Comparison of ENCODE assay signal across 25 cellular contexts in the genomic region with DNA sequence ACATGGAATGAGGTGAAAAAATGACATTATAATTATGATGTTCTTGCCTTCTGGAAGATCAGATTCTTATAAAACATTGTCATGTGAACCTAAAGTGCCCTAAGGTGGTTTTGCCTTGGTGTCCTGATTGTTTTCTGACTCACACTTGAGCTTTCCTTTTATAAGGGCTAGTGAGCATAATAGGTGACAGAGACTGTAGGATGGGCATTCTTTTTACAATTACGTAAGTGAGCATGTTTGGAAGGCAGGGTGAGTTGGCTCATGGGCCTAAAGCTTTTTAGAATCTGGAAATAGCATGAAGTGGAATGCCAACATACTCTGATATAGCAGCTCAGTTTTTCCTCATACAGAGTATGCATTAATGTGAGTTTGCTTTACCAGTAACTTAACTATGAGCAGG. TPM values are rescaled to one million over a fixed set of nuclear protein-coding genes. Genes with fewer than 3 reads are reported as not detected.
DNase-seq lines count a peak whose midpoint lies in the region; ATAC-seq, FAIRE-seq and TF ChIP-seq lines count a peak whose summit lies in the region.
"Had no signal": no experiment of that assay in that cellular context is flagged by ENCODE, and none has a peak within 500 bp of the region (broad histone marks: within the 10 kb centered on the region; RNA-seq: fewer than 3 reads in every experiment).

No MANE protein-coding gene starts in this region.

- H3K4me3 ChIP-seq in cardiac fibroblast (replicated peaks in 1 of 2; ENCODE audit: low read depth in 2 of 2, low read length in 2 of 2) (no peak overlapping the region), right cardiac atrium (ENCODE audit: low read length) (no peak overlapping the region), uterus (no peak overlapping the region), H7 (ENCODE audit: insufficient read depth, low read depth, low read length) (no peak overlapping the region)
- H3K4me3 ChIP-seq: gastroesophageal sphincter, Peyer's patch, skin epidermis, upper lobe of right lung had no signal

- TF ChIP-seq POLR2A in uterus (IDR thresholded peaks at IDR 0.05) = no peak

- no peaks in the 10 kb centered on the region for H3K36me3 ChIP-seq in uterus
- H3K36me3 ChIP-seq in H7 (replicated peaks; ENCODE audit: control insufficient read depth, insufficient read depth, low read length) = no peaks in the 10 kb centered on the region
- H3K36me3 ChIP-seq: Peyer's patch had no signal

- TF ChIP-seq CTCF in cardiac fibroblast (IDR thresholded peaks at IDR 0.05; ENCODE audit: low read depth, low read length) (no peak), uterus (IDR thresholded peaks at IDR 0.05) (no peak)

- H3K4me1 ChIP-seq in right cardiac atrium (ENCODE audit: control insufficient read depth, insufficient read depth, low read length) = peaks cover 4% of the 10 kb centered on the region
- no peaks in the 10 kb centered on the region for H3K4me1 ChIP-seq in uterus
- H3K4me1 ChIP-seq: Peyer's patch, upper lobe of right lung had no signal

- FAIRE-seq in HTR-8/SVneo (lab: Jason Lieb, UNC) = no peak
- FAIRE-seq: colon, endometrium, TTC549 had no signal

- 55% methylated on average over 1 of the region's 1 CpG for WGBS in right cardiac atrium

- peak; percentile 30 for DNase-seq in AG20443 (ENCODE audit: low spot score)
- DNase-seq in HTR-8/SVneo (ENCODE audit: insufficient read length, low spot score) = peak; percentile 5
- DNase-seq in cardiac fibroblast (ENCODE audit: low read depth in 2 of 2) = peak; percentile 4 to 41
- DNase-seq in right cardiac atrium = no peak
- no peak for DNase-seq in uterus
- no peak for DNase-seq in T1000 (lab: John Stamatoyannopoulos, UW)
- no peak for DNase-seq in H7
- DNase-seq: activated CD4-positive, alpha-beta T cell treated with anti-CD3 and anti-CD28 coated beads, Interleukin-2, amount 10 ng/mL, durations not matched to agents 7 days and 5 days; activated CD8-positive, alpha-beta memory T cell treated with anti-CD3 and anti-CD28 coated beads, Interleukin-2, amount 50 U/mL, for 48 hours; anterior cingulate cortex; COR-L47; Kasumi-1; NCI-H1105; NCI-H2171 treated with DMSO at 0.1 percent for 48 hours; NCI-H82; Peyer's patch; stimulated activated CD4-positive, alpha-beta T cell treated with anti-CD3 and anti-CD28 coated beads, Interleukin-2, amount 100 ng/mL, for 48 hours; upper lobe of right lung had no signal

- no peak overlapping the region for H3K27ac ChIP-seq in right cardiac atrium (ENCODE audit: low read length)
- H3K27ac ChIP-seq in uterus = no peak overlapping the region
- H3K27ac ChIP-seq: gastroesophageal sphincter, Peyer's patch, skin epidermis, upper lobe of right lung had no signal

- intact Hi-C loops in right cardiac atrium (cut with DNase I) = no loop called here
- intact Hi-C loops in uterus (cut with DNase I; ENCODE audit: low total_unique reads) = no loop called here

- H3K9me3 ChIP-seq in right cardiac atrium (ENCODE audit: control insufficient read depth, low read length) = no peaks in the 10 kb centered on the region
- no peaks in the 10 kb centered on the region for H3K9me3 ChIP-seq in uterus
- H3K9me3 ChIP-seq: gastroesophageal sphincter, Peyer's patch, upper lobe of right lung had no signal

- H3K27me3 ChIP-seq in right cardiac atrium (ENCODE audit: control insufficient read depth, insufficient read depth) (no peaks in the 10 kb centered on the region), uterus (no peaks in the 10 kb centered on the region), H7 (ENCODE audit: control insufficient read depth, insufficient read depth, low read length) (no peaks in the 10 kb centered on the region)
- H3K27me3 ChIP-seq: gastroesophageal sphincter, Peyer's patch, upper lobe of right lung had no signal

- ATAC-seq in right cardiac atrium (peak; percentile 55 to 69), GM19351 (IDR thresholded peaks at IDR 0.05; ENCODE audit: unreplicated experiment) (no peak)
- ATAC-seq: gastroesophageal sphincter, HCT116, upper lobe of right lung had no signal

RNA-seq across cellular contexts. Expression of a gene that starts 41.2 kb away (rescaled TPM):
- total RNA-seq in right cardiac atrium (10 to 100 TPM; 21.1 to 23.4 (median 23.0) TPM), uterus (10 to 100 TPM; 17.4 to 41.5 (median 38.1) TPM)
- 9.5 TPM for polyA plus RNA-seq in right cardiac atrium
- total RNA-seq in H7 (2014; rRNA removed; shearing (Covaris generic)) = 3.7 and 5.7 TPM in 2 replicates

Comparison
In these comparisons a context has a peak if more than half of its experiments do, and no peak if none do; other contexts are left out.
1. DNase-seq: peak in AG20443 (single experiment), HTR-8/SVneo (single experiment) and cardiac fibroblast (2 of 2); none in right cardiac atrium (0 of 3), uterus (0 of 2), T1000 (single experiment) and H7 (single experiment).